2 cellular contexts compared by ENCODE assay signal in genomic region chr20:64069614-64070243, GRCh38.
TF ChIP-seq lines count a peak whose summit lies in the region.

No MANE protein-coding gene starts in this region.

TF ChIP-seq in HCT116, 20 proteins besides CTCF, POLR2A, EP300 and RAD21:
- no peak for TF ChIP-seq ZBTB33 (IDR thresholded peaks at IDR 0.05; ENCODE audit: extremely low read depth, insufficient replicate concordance, low read length)
- TF ChIP-seq SP1 (IDR thresholded peaks at IDR 0.05; ENCODE audit: low read depth) = no peak
- no peak for TF ChIP-seq SIN3A (IDR thresholded peaks at IDR 0.05; ENCODE audit: low read depth)
- no peak for TF ChIP-seq EZH2phosphoT487 (IDR thresholded peaks at IDR 0.05; ENCODE audit: borderline replicate concordance)
- no peak for TF ChIP-seq SRF (IDR thresholded peaks at IDR 0.05; ENCODE audit: low read depth)

TF ChIP-seq in GM12878, 131 proteins besides CTCF, POLR2A, EP300 and RAD21:
- TF ChIP-seq TCF3 (IDR thresholded peaks at IDR 0.05; ENCODE audit: borderline replicate concordance, insufficient read depth, low read depth, low read length) (0 out of 2 replicates have a peak, but pooled peaks have one; percentile 23), RFX5 (IDR thresholded peaks at IDR 0.05; ENCODE audit: low read depth, low read length) (no peak), DPF2 (IDR thresholded peaks at IDR 0.05) (0 out of 2 replicates have a peak, but pooled peaks have one; percentile 1), SUPT20H (IDR thresholded peaks at IDR 0.05; ENCODE audit: borderline replicate concordance, control insufficient read depth, low read depth, low read length) (no peak), E4F1 (IDR thresholded peaks at IDR 0.05; ENCODE audit: borderline replicate concordance, partially characterized antibody) (no peak), CBX5 (IDR thresholded peaks at IDR 0.05; ENCODE audit: low read depth) (no peak), ELK1 (IDR thresholded peaks at IDR 0.05; ENCODE audit: low read depth, low read length) (no peak), IKZF1 (conservative IDR thresholded peaks at IDR 0.05) (no peak), IKZF2 (IDR thresholded peaks at IDR 0.05) (no peak), ZNF592 (IDR thresholded peaks at IDR 0.05) (no peak), CREB1 (IDR thresholded peaks at IDR 0.05; ENCODE audit: low read depth) (no peak), POU2F2 (IDR thresholded peaks at IDR 0.05; ENCODE audit: borderline replicate concordance, low read depth, low read length) (no peak), ZNF207 (IDR thresholded peaks at IDR 0.05; ENCODE audit: borderline replicate concordance) (no peak), PKNOX1 (IDR thresholded peaks at IDR 0.05) (no peak), NR2F1 (conservative IDR thresholded peaks at IDR 0.05) (peak; percentile 49), MXI1 (IDR thresholded peaks at IDR 0.05; ENCODE audit: low read depth, low read length) (no peak), SMC3 (IDR thresholded peaks at IDR 0.05; ENCODE audit: borderline replicate concordance, low read length) (peak; percentile 49; the same call in 1 of the 2 replicates), USF1 (IDR thresholded peaks at IDR 0.05; ENCODE audit: borderline replicate concordance, extremely low read length, insufficient read depth, low read depth, low read length) (peak; percentile 4), BHLHE40 (IDR thresholded peaks at IDR 0.05; ENCODE audit: borderline replicate concordance in 1 of 2, low read depth in 2 of 2, low read length in 1 of 2) (peak; percentile 43 to 81; a peak in 3 of 4 replicates)
